Comparison of ENCODE assay signal across 8 cellular contexts in the genomic region with DNA sequence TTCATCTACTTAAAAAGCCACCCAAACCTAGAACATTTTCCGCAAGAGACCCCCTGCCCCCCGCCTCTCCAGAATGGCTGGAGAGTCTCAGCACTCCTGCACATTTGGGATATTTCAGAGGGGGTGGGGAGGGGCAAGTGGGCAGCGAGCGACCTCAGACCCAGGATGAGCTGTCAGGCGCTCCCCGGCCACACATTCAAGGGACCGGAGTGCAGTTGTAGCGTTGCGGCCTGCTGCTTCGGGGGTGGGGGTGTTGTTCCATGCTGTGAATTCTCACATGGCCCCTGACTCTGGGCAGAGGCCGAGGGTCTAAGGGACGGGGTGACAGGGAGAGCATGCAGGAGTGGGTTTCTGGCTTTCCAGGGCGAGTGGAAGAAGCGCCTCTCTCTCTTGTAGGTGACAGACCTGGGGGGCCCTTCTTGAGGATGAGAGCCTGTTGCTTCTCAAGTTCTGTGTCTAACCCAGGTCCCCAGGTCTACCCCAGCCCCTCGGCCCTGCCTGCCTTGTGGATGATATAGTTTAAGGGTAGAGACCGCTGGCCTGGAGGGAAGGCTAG.
A peak's percentile ranks its signal among the peaks of the same experiment; 100 is the strongest.
DNase-seq lines count a peak whose midpoint lies in the region; ATAC-seq and TF ChIP-seq lines count a peak whose summit lies in the region.

No MANE protein-coding gene starts in this region.

- H3K4me1 Mint-ChIP-seq in activated T-cell treated with anti-CD3 and anti-CD28 coated beads, Interleukin-2, amount 50 U/mL, for 4 hours (ENCODE audit: low read depth): peaks cover 58% of the 10 kb centered on the region
- H3K4me1 Mint-ChIP-seq in memory B cell: peaks cover 27% of the 10 kb centered on the region

- intact Hi-C loops in breast epithelium (cut with DNase I; ENCODE audit: low total_unique reads) (loop anchor here (2.0 kb wide), 1 partner anchor 45 kb away; no protein-coding TSS in a partner anchor), transverse colon (cut with DNase I; ENCODE audit: low total_unique reads) (loop anchor here (5.0 kb wide), 1 partner anchor 105 kb away; no protein-coding TSS in a partner anchor)

- H3K9me3 Mint-ChIP-seq in activated T-cell treated with anti-CD3 and anti-CD28 coated beads, Interleukin-2, amount 50 U/mL, for 4 hours: no peaks in the 10 kb centered on the region
- no peaks in the 10 kb centered on the region for H3K9me3 Mint-ChIP-seq in memory B cell

- 61% methylated on average over 16 of the region's 16 CpGs; no CpG with 5 or more reads in 1 of the 2 donors for WGBS in transverse colon (ENCODE audit: low coverage in 1 of 2), 2 donors

- H3K27me3 Mint-ChIP-seq in activated T-cell treated with anti-CD3 and anti-CD28 coated beads, Interleukin-2, amount 50 U/mL, for 4 hours (ENCODE audit: low read depth): no peaks in the 10 kb centered on the region
- no peaks in the 10 kb centered on the region for H3K27me3 Mint-ChIP-seq in memory B cell

- no peak for DNase-seq in activated T-cell treated with anti-CD3 and anti-CD28 coated beads, Interleukin-2, amount 50 U/mL, for 4 hours
- DNase-seq in activated T-cell treated with anti-CD3 and anti-CD28 coated beads, Interleukin-2, amount 50 U/mL, for 1 hour: no peak
- DNase-seq in breast epithelium (ENCODE audit: low spot score in 2 of 2) (no peak), memory B cell (ENCODE audit: low spot score in 2 of 2) (no peak), transverse colon (no peak), hippocampal formation (lab: John Stamatoyannopoulos, UW) (no peak), anterior cingulate cortex (lab: John Stamatoyannopoulos, UW) (no peak)

- peaks cover 44 to 50% of the 10 kb centered on the region in 2 donors for H3K4me1 ChIP-seq in breast epithelium
- H3K4me1 ChIP-seq in transverse colon: peaks cover 38 to 58% (median 50%) of the 10 kb centered on the region in 4 donors

- peak overlapping the region; percentile 79 to 92 (median 87) for H3K4me3 ChIP-seq in breast epithelium
- H3K4me3 ChIP-seq in transverse colon: peak overlapping the region in 2 of 4 donors; percentile 68 to 73

- H3K36me3 ChIP-seq in breast epithelium (no peaks in the 10 kb centered on the region), transverse colon (no peaks in the 10 kb centered on the region)

- H3K27ac ChIP-seq in breast epithelium (peak overlapping the region; percentile 93 to 95), transverse colon (peak overlapping the region; percentile 91 to 96 (median 94))

- ATAC-seq in activated T-cell treated with anti-CD3 and anti-CD28 coated beads, Interleukin-2, amount 50 U/mL, for 4 hours: no peak
- ATAC-seq in memory B cell (ENCODE audit: low read depth): no peak
- no peak for ATAC-seq in HG03378 (IDR thresholded peaks at IDR 0.05; ENCODE audit: unreplicated experiment)

- H3K27me3 ChIP-seq in breast epithelium (no peaks in the 10 kb centered on the region), transverse colon (no peaks in the 10 kb centered on the region)

- TF ChIP-seq CTCF in breast epithelium (IDR thresholded peaks at IDR 0.05) (no peak), transverse colon (IDR thresholded peaks at IDR 0.05) (no peak)

- in situ Hi-C loops in transverse colon (cut with MboI; ENCODE audit: low pct_ligation_motif_present in 1 of 4, low pct_unique_long_range_greater_than_20kb in 1 of 4, low sequenced_read_pairs in 3 of 4): no loop called here

- TF ChIP-seq POLR2A in breast epithelium (IDR thresholded peaks at IDR 0.05): no peak
- TF ChIP-seq POLR2A in transverse colon (IDR thresholded peaks at IDR 0.05): no peak

- TF ChIP-seq EP300 in transverse colon (IDR thresholded peaks at IDR 0.05; ENCODE audit: low read depth): no peak

- H3K9me3 ChIP-seq in breast epithelium (no peaks in the 10 kb centered on the region), transverse colon (no peaks in the 10 kb centered on the region)

- no peaks in the 10 kb centered on the region for H3K36me3 Mint-ChIP-seq in activated T-cell treated with anti-CD3 and anti-CD28 coated beads, Interleukin-2, amount 50 U/mL, for 4 hours (ENCODE audit: insufficient read depth)
- no peaks in the 10 kb centered on the region for H3K36me3 Mint-ChIP-seq in memory B cell

- peak overlapping the region; percentile 75 for H3K4me3 Mint-ChIP-seq in activated T-cell treated with anti-CD3 and anti-CD28 coated beads, Interleukin-2, amount 50 U/mL, for 4 hours
- H3K4me3 Mint-ChIP-seq in memory B cell: peak overlapping the region; percentile 75

- no peak overlapping the region for H3K27ac Mint-ChIP-seq in memory B cell
